ENCODE assay signal across 1 cellular context in the genomic region with DNA sequence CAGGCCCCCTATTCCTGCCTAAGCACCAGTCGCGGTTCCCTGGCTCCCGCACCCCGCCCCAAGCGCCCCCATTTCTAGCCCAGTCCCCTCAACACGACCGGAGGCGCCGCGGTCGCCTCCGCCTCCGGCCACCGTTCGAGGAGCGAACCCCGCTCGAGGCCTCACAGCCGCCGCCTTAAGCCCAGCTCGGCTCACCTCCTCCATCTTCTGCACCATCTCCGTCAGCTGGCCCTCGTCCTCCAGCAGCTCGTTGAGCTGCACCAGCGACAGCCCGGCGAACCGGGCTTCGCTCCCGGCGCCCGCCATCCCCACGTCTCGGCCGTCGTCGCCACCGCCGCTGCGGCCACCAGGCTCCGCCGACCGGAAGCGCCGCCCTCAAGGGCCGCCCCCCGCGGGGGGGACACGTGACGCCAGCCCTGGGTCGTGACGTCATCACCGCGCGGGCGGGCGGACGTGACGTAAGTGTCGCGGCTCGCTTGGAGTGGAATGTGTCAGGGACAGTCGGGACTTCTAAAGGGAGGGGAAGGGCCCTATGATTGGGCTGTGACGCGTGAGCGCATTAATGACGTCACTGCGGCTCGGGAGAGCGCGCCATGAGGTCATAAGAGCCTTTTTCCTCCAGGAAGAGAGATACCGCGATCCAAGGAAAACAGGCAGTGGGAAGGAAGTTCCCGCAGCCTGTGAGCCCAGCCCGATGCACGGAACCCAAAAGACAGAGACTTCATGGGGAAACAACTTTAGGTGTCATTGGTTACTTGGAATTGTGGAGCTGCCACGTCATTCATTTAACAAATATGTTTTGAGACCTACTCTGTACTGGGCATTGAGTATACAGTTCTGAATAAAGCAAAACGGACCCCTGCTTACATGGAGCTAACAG.
A peak's percentile ranks its signal among the peaks of the same experiment; 100 is the strongest.
TF ChIP-seq lines count a peak whose summit lies in the region.

A gene with protein sequence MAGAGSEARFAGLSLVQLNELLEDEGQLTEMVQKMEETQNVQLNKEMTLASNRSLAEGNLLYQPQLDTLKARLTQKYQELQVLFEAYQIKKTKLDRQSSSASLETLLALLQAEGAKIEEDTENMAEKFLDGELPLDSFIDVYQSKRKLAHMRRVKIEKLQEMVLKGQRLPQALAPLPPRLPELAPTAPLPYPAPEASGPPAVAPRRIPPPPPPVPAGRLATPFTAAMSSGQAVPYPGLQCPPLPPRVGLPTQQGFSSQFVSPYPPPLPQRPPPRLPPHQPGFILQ (minus strand): TSS at position 368 of the 880 bp plus-strand sequence. CDS start 62 bp downstream, at position 306.

TF ChIP-seq in HEK293, 187 proteins besides CTCF, POLR2A, EP300 and RAD21 (continued from another document):
- TF ChIP-seq, protein P1, sequence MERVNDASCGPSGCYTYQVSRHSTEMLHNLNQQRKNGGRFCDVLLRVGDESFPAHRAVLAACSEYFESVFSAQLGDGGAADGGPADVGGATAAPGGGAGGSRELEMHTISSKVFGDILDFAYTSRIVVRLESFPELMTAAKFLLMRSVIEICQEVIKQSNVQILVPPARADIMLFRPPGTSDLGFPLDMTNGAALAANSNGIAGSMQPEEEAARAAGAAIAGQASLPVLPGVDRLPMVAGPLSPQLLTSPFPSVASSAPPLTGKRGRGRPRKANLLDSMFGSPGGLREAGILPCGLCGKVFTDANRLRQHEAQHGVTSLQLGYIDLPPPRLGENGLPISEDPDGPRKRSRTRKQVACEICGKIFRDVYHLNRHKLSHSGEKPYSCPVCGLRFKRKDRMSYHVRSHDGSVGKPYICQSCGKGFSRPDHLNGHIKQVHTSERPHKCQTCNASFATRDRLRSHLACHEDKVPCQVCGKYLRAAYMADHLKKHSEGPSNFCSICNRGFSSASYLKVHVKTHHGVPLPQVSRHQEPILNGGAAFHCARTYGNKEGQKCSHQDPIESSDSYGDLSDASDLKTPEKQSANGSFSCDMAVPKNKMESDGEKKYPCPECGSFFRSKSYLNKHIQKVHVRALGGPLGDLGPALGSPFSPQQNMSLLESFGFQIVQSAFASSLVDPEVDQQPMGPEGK (tag by site-specific recombination; IDR thresholded peaks at IDR 0.05), result peak; percentile 94
- no peak for TF ChIP-seq KLF7 (tag by site-specific recombination; IDR thresholded peaks at IDR 0.05; ENCODE audit: borderline replicate concordance)
- no peak for TF ChIP-seq ZNF354C (tag by site-specific recombination; IDR thresholded peaks at IDR 0.05; ENCODE audit: borderline replicate concordance, low read depth)
- peak; percentile 85 for TF ChIP-seq SP3 (tag by site-specific recombination; IDR thresholded peaks at IDR 0.05)
- TF ChIP-seq, protein P2, sequence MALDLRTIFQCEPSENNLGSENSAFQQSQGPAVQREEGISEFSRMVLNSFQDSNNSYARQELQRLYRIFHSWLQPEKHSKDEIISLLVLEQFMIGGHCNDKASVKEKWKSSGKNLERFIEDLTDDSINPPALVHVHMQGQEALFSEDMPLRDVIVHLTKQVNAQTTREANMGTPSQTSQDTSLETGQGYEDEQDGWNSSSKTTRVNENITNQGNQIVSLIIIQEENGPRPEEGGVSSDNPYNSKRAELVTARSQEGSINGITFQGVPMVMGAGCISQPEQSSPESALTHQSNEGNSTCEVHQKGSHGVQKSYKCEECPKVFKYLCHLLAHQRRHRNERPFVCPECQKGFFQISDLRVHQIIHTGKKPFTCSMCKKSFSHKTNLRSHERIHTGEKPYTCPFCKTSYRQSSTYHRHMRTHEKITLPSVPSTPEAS (tag by site-specific recombination; IDR thresholded peaks at IDR 0.05), result 0 out of 2 replicates have a peak, but pooled peaks have one; percentile 24
- peak; percentile 47; the same call in 1 of the 2 replicates for TF ChIP-seq ZNF239 (tag by site-specific recombination; IDR thresholded peaks at IDR 0.05)
- peak; percentile 78; the same call in 1 of the 2 replicates for TF ChIP-seq ZBTB1 (tag by site-specific recombination; IDR thresholded peaks at IDR 0.05)
- TF ChIP-seq ZIC2 (tag by site-specific recombination; IDR thresholded peaks at IDR 0.05), result 0 out of 2 replicates have a peak, but pooled peaks have one; percentile 53
- TF ChIP-seq ZNF221 (tag by site-specific recombination; IDR thresholded peaks at IDR 0.05; ENCODE audit: borderline replicate concordance), result no peak
- TF ChIP-seq ZNF2 (tag by site-specific recombination; IDR thresholded peaks at IDR 0.05), result no peak; the same call in 1 of the 2 replicates
- TF ChIP-seq, protein P3, sequence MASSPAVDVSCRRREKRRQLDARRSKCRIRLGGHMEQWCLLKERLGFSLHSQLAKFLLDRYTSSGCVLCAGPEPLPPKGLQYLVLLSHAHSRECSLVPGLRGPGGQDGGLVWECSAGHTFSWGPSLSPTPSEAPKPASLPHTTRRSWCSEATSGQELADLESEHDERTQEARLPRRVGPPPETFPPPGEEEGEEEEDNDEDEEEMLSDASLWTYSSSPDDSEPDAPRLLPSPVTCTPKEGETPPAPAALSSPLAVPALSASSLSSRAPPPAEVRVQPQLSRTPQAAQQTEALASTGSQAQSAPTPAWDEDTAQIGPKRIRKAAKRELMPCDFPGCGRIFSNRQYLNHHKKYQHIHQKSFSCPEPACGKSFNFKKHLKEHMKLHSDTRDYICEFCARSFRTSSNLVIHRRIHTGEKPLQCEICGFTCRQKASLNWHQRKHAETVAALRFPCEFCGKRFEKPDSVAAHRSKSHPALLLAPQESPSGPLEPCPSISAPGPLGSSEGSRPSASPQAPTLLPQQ (tag by site-specific recombination; IDR thresholded peaks at IDR 0.05), result peak; percentile 76
- TF ChIP-seq ZSCAN16 (tag by site-specific recombination; IDR thresholded peaks at IDR 0.05), result peak; percentile 13; the same call in 1 of the 2 replicates
- TF ChIP-seq SP2 (tag by site-specific recombination; IDR thresholded peaks at IDR 0.05), result peak; percentile 78
- TF ChIP-seq ZSCAN23 (tag by site-specific recombination; IDR thresholded peaks at IDR 0.05), result no peak
- TF ChIP-seq GLI4 (tag by site-specific recombination; IDR thresholded peaks at IDR 0.05), result no peak
- no peak for TF ChIP-seq ZNF302 (tag by site-specific recombination; IDR thresholded peaks at IDR 0.05; ENCODE audit: low read depth)
- TF ChIP-seq ZNF660 (tag by site-specific recombination; IDR thresholded peaks at IDR 0.05), result peak; percentile 86
- TF ChIP-seq ZBTB8A (tag by site-specific recombination; IDR thresholded peaks at IDR 0.05), result peak; percentile 90
- TF ChIP-seq, protein P4, sequence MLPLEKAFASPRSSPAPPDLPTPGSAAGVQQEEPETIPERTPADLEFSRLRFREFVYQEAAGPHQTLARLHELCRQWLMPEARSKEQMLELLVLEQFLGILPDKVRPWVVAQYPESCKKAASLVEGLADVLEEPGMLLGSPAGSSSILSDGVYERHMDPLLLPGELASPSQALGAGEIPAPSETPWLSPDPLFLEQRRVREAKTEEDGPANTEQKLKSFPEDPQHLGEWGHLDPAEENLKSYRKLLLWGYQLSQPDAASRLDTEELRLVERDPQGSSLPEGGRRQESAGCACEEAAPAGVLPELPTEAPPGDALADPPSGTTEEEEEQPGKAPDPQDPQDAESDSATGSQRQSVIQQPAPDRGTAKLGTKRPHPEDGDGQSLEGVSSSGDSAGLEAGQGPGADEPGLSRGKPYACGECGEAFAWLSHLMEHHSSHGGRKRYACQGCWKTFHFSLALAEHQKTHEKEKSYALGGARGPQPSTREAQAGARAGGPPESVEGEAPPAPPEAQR (tag by site-specific recombination; IDR thresholded peaks at IDR 0.05), result peak; percentile 74; the same call in 1 of the 2 replicates
- TF ChIP-seq ZNF223 (tag by site-specific recombination; IDR thresholded peaks at IDR 0.05), result 0 out of 2 replicates have a peak, but pooled peaks have one; percentile 16
- TF ChIP-seq SETDB1 (IDR thresholded peaks at IDR 0.05; ENCODE audit: insufficient read length, low read length), result no peak
- no peak for TF ChIP-seq GLI2 (tag by site-specific recombination; IDR thresholded peaks at IDR 0.05; ENCODE audit: borderline replicate concordance, low read depth)
